ENCODE assay signal across 15 cellular contexts in genomic region chr1:17579951-17580939, GRCh38. TPM values are rescaled to one million over a fixed set of nuclear protein-coding genes. Genes with fewer than 3 reads are reported as not detected.
DNase-seq lines count a peak whose midpoint lies in the region; ATAC-seq and TF ChIP-seq lines count a peak whose summit lies in the region.
"Had no signal": no experiment of that assay in that cellular context is flagged by ENCODE, and none has a peak within 500 bp of the region (broad histone marks: within the 10 kb centered on the region; RNA-seq: fewer than 3 reads in every experiment).

No MANE protein-coding gene starts in this region.

- peak; percentile 75 for ATAC-seq in left lobe of liver

- DNase-seq in GM20000 (ENCODE audit: low spot score) (peak; percentile 44), SK-N-MC (ENCODE audit: low read depth, low spot score) (no peak), left lobe of liver (ENCODE audit: low spot score) (peak; percentile 86), spleen (peak; percentile 77), NCI-H1417 treated with DMSO at 0.1 percent for 48 hours (lab: John Stamatoyannopoulos, UW) (no peak), SKM-1 (lab: John Stamatoyannopoulos, UW; ENCODE audit: unreplicated experiment) (no peak), right atrium auricular region (ENCODE audit: low spot score) (no peak)
- DNase-seq in stimulated activated CD4-positive, alpha-beta T cell treated with anti-CD3 and anti-CD28 coated beads, Interleukin-4, amount 100 ng/mL, for 4 hours = no peak
- DNase-seq: activated CD8-positive, alpha-beta memory T cell treated with anti-CD3 and anti-CD28 coated beads, Interleukin-2, amount 50 U/mL, for 4 hours; effector CD4-positive, alpha-beta T cell; HFFc6; Karpas-422; mammary epithelial cell; NCI-H2081 treated with DMSO at 0.1 percent for 48 hours had no signal

- H3K4me1 ChIP-seq in spleen (peaks cover 0 to 58% (median 20%) of the 10 kb centered on the region in 6 donors), right atrium auricular region (peaks cover 0 to 11% of the 10 kb centered on the region in 2 donors)
- H3K4me1 ChIP-seq: adrenal gland had no signal

- H3K9ac ChIP-seq in SK-N-MC (ENCODE audit: insufficient read length) = no peak overlapping the region

- no peaks in the 10 kb centered on the region for H3K36me3 ChIP-seq in SK-N-MC (ENCODE audit: insufficient read depth, low read length)
- no peaks in the 10 kb centered on the region for H3K36me3 ChIP-seq in spleen
- no peaks in the 10 kb centered on the region for H3K36me3 ChIP-seq in right atrium auricular region
- H3K36me3 ChIP-seq: adrenal gland had no signal

- H3K9me3 ChIP-seq in SK-N-MC (ENCODE audit: low read depth, low read length) = no peaks in the 10 kb centered on the region
- H3K9me3 ChIP-seq in spleen = no peaks in the 10 kb centered on the region
- H3K9me3 ChIP-seq in right atrium auricular region = no peaks in the 10 kb centered on the region
- H3K9me3 ChIP-seq: adrenal gland had no signal

- intact Hi-C loops in spleen (cut with DNase I; ENCODE audit: low total_unique reads) = no loop called here

- H3K4me3 ChIP-seq in SK-N-MC = no peak overlapping the region
- peak overlapping the region in 7 of 8 donors; percentile 10 to 53 (median 21) for H3K4me3 ChIP-seq in spleen
- no peak overlapping the region for H3K4me3 ChIP-seq in right atrium auricular region
- H3K4me3 ChIP-seq: adrenal gland had no signal

- no peak for TF ChIP-seq POLR2A in spleen (IDR thresholded peaks at IDR 0.05)

- H3K27ac ChIP-seq in SK-N-MC = peak overlapping the region; percentile 26; the same call in 1 of the 2 replicates
- H3K27ac ChIP-seq in spleen = peak overlapping the region; percentile 4 to 77 (median 72)
- no peak overlapping the region for H3K27ac ChIP-seq in right atrium auricular region
- H3K27ac ChIP-seq: adrenal gland had no signal

- no peak for TF ChIP-seq CTCF in GM20000 (IDR thresholded peaks at IDR 0.05; ENCODE audit: extremely low read depth, missing control alignments)
- TF ChIP-seq CTCF in spleen (IDR thresholded peaks at IDR 0.05 in 8 of 11, conservative IDR thresholded peaks at IDR 0.05 in 3 of 11) = no peak
- no peak for TF ChIP-seq CTCF in right atrium auricular region (IDR thresholded peaks at IDR 0.05)

- H3K27me3 ChIP-seq in spleen (replicated peaks in 1 of 7) (no peaks in the 10 kb centered on the region), right atrium auricular region (no peaks in the 10 kb centered on the region)
- H3K27me3 ChIP-seq: adrenal gland had no signal

- 51 to 71% (median 59%) methylated on average over 13 to 16 of the region's 16 CpGs for WGBS in spleen, 5 donors

RNA-seq across cellular contexts. Expression of gene ARHGEF10L, which starts 40.7 kb away (rescaled TPM):
- total RNA-seq in left lobe of liver (126 TPM), spleen (10 to 100 TPM; 12.4 to 40.9 (median 23.6) TPM), right atrium auricular region (10 to 100 TPM; 49.3 to 52.2 TPM)
- 10 to 100 TPM in 2 of 3 donors, 1 to 10 TPM in 1; 10.0 to 24.2 (median 12.5) TPM for polyA plus RNA-seq in spleen

Comparison
In these comparisons a context has a peak if more than half of its experiments do, and no peak if none do; other contexts are left out.
1. DNase-seq: peak in GM20000 (single experiment), left lobe of liver (single experiment) and spleen (single experiment); none in SK-N-MC (single experiment), NCI-H1417 treated with DMSO at 0.1 percent for 48 hours (single experiment), SKM-1 (single experiment), stimulated activated CD4-positive, alpha-beta T cell treated with anti-CD3 and anti-CD28 coated beads, Interleukin-4, amount 100 ng/mL, for 4 hours (0 of 2) and right atrium auricular region (single experiment).
2. H3K27ac ChIP-seq: peak in SK-N-MC (single experiment) and spleen (8 of 8); none in right atrium auricular region (0 of 2).
3. H3K4me3 ChIP-seq: peak in spleen (7 of 8); none in SK-N-MC (single experiment) and right atrium auricular region (0 of 2).